1 cellular context compared by ENCODE assay signal in the genomic region with DNA sequence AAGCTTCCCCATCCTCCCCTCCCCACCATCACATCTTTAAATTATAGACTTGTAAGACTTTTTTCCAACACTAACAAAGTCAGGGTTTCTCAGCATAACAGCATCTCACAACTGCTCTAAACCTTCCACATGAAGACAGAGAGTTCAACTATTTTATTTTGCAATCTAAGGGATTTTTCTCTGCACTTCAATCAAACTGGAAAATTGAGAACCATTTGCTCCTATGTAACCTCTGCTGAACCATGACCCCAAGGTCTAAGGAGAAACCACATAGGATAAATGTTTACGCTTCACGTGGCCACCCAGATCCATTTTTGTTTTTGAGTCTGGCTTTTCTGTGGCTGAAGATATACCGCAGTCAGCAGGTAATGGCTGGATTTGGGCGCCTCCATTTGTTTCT.
TF ChIP-seq lines count a peak whose summit lies in the region.

No MANE protein-coding gene starts in this region.

TF ChIP-seq in IMR-90, 13 proteins besides CTCF, POLR2A, EP300 and RAD21:
- no peak for TF ChIP-seq SMC3 (IDR thresholded peaks at IDR 0.05; ENCODE audit: low read depth, low read length)
- TF ChIP-seq CHD1 (IDR thresholded peaks at IDR 0.05; ENCODE audit: low read depth, low read length), result no peak
- TF ChIP-seq MAFK (IDR thresholded peaks at IDR 0.05; ENCODE audit: low read depth, low read length), result peak; percentile 62; the same call in 1 of the 2 replicates
- TF ChIP-seq, protein P1, sequence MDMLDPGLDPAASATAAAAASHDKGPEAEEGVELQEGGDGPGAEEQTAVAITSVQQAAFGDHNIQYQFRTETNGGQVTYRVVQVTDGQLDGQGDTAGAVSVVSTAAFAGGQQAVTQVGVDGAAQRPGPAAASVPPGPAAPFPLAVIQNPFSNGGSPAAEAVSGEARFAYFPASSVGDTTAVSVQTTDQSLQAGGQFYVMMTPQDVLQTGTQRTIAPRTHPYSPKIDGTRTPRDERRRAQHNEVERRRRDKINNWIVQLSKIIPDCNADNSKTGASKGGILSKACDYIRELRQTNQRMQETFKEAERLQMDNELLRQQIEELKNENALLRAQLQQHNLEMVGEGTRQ (IDR thresholded peaks at IDR 0.05; ENCODE audit: low read depth, low read length), result no peak
- TF ChIP-seq RFX5 (IDR thresholded peaks at IDR 0.05; ENCODE audit: low read depth, low read length), result no peak
- no peak for TF ChIP-seq BHLHE40 (IDR thresholded peaks at IDR 0.05; ENCODE audit: low read depth, low read length)
- TF ChIP-seq, protein P2, sequence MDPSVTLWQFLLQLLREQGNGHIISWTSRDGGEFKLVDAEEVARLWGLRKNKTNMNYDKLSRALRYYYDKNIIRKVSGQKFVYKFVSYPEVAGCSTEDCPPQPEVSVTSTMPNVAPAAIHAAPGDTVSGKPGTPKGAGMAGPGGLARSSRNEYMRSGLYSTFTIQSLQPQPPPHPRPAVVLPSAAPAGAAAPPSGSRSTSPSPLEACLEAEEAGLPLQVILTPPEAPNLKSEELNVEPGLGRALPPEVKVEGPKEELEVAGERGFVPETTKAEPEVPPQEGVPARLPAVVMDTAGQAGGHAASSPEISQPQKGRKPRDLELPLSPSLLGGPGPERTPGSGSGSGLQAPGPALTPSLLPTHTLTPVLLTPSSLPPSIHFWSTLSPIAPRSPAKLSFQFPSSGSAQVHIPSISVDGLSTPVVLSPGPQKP (IDR thresholded peaks at IDR 0.05; ENCODE audit: borderline replicate concordance, low read depth, low read length), result no peak
- no peak for TF ChIP-seq MXI1 (IDR thresholded peaks at IDR 0.05; ENCODE audit: borderline replicate concordance, low read depth, low read length)
- TF ChIP-seq FOS (IDR thresholded peaks at IDR 0.05; ENCODE audit: low read depth, low read length), result no peak
